In the genomic region with DNA sequence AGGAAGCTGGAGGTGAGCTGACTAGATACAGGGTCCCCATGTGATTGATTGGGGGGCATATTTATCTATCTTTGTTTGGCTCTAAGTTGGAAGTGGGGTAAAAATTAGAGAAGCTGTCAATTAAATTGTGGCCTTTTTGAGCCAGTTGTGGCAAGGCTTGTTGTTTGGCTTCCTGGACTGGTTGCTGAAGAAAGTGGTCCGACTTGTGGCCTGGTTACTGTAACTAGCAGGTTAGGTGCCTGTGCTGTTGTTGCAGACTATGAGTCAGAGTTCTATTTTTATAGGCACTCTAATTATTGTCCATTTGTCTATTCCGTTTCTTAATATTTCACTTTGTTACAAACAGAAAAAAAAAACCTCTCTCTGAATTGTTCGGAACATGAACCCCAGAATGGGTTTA, we compare ENCODE assay signal across 26 cellular contexts.
"Had no signal": no experiment of that assay in that cellular context is flagged by ENCODE, and none has a peak within 500 bp of the region (broad histone marks: within the 10 kb centered on the region; RNA-seq: fewer than 3 reads in every experiment).

No MANE protein-coding gene starts in this region.

- H2AFZ ChIP-seq: PC-9 had no signal

- H3K4me3 Mint-ChIP-seq: IgD-negative memory B cell had no signal

- H3K4me1 Mint-ChIP-seq: IgD-negative memory B cell had no signal

- H3K9me3 ChIP-seq: Peyer's patch, SJCRH30 had no signal

- H3K36me3 Mint-ChIP-seq: IgD-negative memory B cell had no signal

- H3K9ac ChIP-seq: KMS-11 had no signal

- H3K4me2 ChIP-seq: KMS-11, PC-9 had no signal

- H3K4me3 ChIP-seq: K562, PC-9, Peyer's patch, SJCRH30 had no signal

- ATAC-seq: K562, Right ventricle myocardium inferior, SK-N-SH treated with all-trans-retinoic acid at 6 μM for 48 hours had no signal

- H3K27me3 Mint-ChIP-seq: IgD-negative memory B cell had no signal

- H3K36me3 ChIP-seq: Peyer's patch, SJCRH30 had no signal

- H3K27ac ChIP-seq: KMS-11, PC-9, Peyer's patch, SJCRH30 had no signal

- DNase-seq: Kasumi-1; MV-4-11; NCI-H1048; NCI-H1105; NCI-H1417; NCI-H1436 treated with DMSO at 0.1 percent for 48 hours; NCI-H1694; NCI-H187 treated with DMSO at 0.1 percent for 48 hours; NCI-H2029 treated with DMSO at 0.1 percent for 48 hours; NCI-H2171 treated with DMSO at 0.1 percent for 48 hours; NCI-H345; NCI-H446 treated with DMSO at 0.1 percent for 48 hours; NCI-H510A treated with DMSO at 0.1 percent for 48 hours; NCI-H526 treated with DMSO at 0.1 percent for 48 hours; NCI-H774; NK-92 treated with Interleukin-12 subunit alpha and Interleukin-12 subunit beta, amount 100 ng/mL, for 24 hours; OCI-M1; PC-9; Peyer's patch; SHP77 treated with DMSO at 0.1 percent for 48 hours; SJCRH30 had no signal

- H3K27ac Mint-ChIP-seq: IgD-negative memory B cell had no signal

- H3K4me1 ChIP-seq: Peyer's patch, SJCRH30 had no signal

- H3K27me3 ChIP-seq: Peyer's patch, SJCRH30 had no signal
